18 cellular contexts compared by ENCODE assay signal in genomic region chr9:82539126-82539525, GRCh38.
"Had no signal": no experiment of that assay in that cellular context is flagged by ENCODE, and none has a peak within 500 bp of the region (broad histone marks: within the 10 kb centered on the region; RNA-seq: fewer than 3 reads in every experiment).

No MANE protein-coding gene starts in this region.

- H3K27me3 Mint-ChIP-seq: naive thymus-derived CD8-positive, alpha-beta T cell had no signal

- H3K4me1 ChIP-seq: adrenal gland, breast epithelium, left ventricle myocardium inferior, psoas muscle, tibial nerve, uterus had no signal

- H3K9me3 ChIP-seq: adrenal gland, breast epithelium, left ventricle myocardium inferior, ovary, psoas muscle, tibial nerve, uterus had no signal

- H3K27ac ChIP-seq: adrenal gland, breast epithelium, coronary artery, left ventricle myocardium inferior, ovary, psoas muscle, tibial nerve had no signal

- H3K36me3 Mint-ChIP-seq: activated naive CD4-positive, alpha-beta T cell treated with anti-CD3 and anti-CD28 coated beads, Interleukin-2, amount 50 U/mL, for 72 hours; naive thymus-derived CD8-positive, alpha-beta T cell had no signal

- H3K4me3 Mint-ChIP-seq: activated T-helper 1 cell treated with anti-CD3 and anti-CD28 coated beads, Interleukin-12 subunit alpha, Interleukin-12 subunit beta, Interleukin-2, Interleukin-4 antibody, amounts not matched to agents 30 ng/mL and 10 ng/mL and 1 ng/mL, durations not matched to agents 14 hours and 24 hours and 36 hours; naive thymus-derived CD8-positive, alpha-beta T cell had no signal

- H3K27ac Mint-ChIP-seq: activated naive CD4-positive, alpha-beta T cell treated with anti-CD3 and anti-CD28 coated beads, Interleukin-2, amount 50 U/mL, for 72 hours; activated T-helper 1 cell treated with anti-CD3 and anti-CD28 coated beads, Interleukin-12 subunit alpha, Interleukin-12 subunit beta, Interleukin-2, Interleukin-4 antibody, amounts not matched to agents 30 ng/mL and 10 ng/mL and 1 ng/mL, durations not matched to agents 14 hours and 24 hours and 36 hours; naive thymus-derived CD8-positive, alpha-beta T cell had no signal

- H3K36me3 ChIP-seq: adrenal gland, breast epithelium, left ventricle myocardium inferior, ovary, tibial nerve, uterus had no signal

- DNase-seq: activated CD4-positive, alpha-beta T cell treated with anti-CD3 and anti-CD28 coated beads, Interleukin-2, amount 50 U/mL, for 4 hours; activated gamma-delta T cell treated with Interleukin-2 at 50 U/mL for 16 hours; adrenal gland; foreskin melanocyte; head of caudate nucleus; kidney; left ventricle myocardium inferior; naive thymus-derived CD8-positive, alpha-beta T cell; ovary; psoas muscle; right cardiac atrium; stimulated activated naive CD8-positive, alpha-beta T cell treated with anti-CD3 and anti-CD28 coated beads, Interleukin-15, Interleukin-2, amounts not matched to agents 100 U/mL and 50 U/mL, for 24 hours; uterus had no signal

- H3K4me1 Mint-ChIP-seq: naive thymus-derived CD8-positive, alpha-beta T cell had no signal

- H3K9me3 Mint-ChIP-seq: activated naive CD4-positive, alpha-beta T cell treated with anti-CD3 and anti-CD28 coated beads, Interleukin-2, amount 50 U/mL, for 72 hours; activated T-helper 1 cell treated with anti-CD3 and anti-CD28 coated beads, Interleukin-12 subunit alpha, Interleukin-12 subunit beta, Interleukin-2, Interleukin-4 antibody, amounts not matched to agents 30 ng/mL and 10 ng/mL and 1 ng/mL, durations not matched to agents 14 hours and 24 hours and 36 hours had no signal

- ATAC-seq: activated naive CD4-positive, alpha-beta T cell treated with anti-CD3 and anti-CD28 coated beads, Interleukin-2, amount 50 U/mL, for 72 hours; naive thymus-derived CD8-positive, alpha-beta T cell; psoas muscle; right cardiac atrium; stimulated activated naive CD8-positive, alpha-beta T cell treated with anti-CD3 and anti-CD28 coated beads, Interleukin-15, Interleukin-2, amounts not matched to agents 100 U/mL and 50 U/mL, for 24 hours had no signal

- H3K27me3 ChIP-seq: adrenal gland, breast epithelium, ovary, tibial nerve, uterus had no signal

- H3K4me3 ChIP-seq: adrenal gland, breast epithelium, coronary artery, left ventricle myocardium inferior, ovary, psoas muscle, tibial nerve, uterus had no signal
